21 cellular contexts compared by ENCODE assay signal in genomic region chr5:149379177-149379761, GRCh38. TPM values are rescaled to one million over a fixed set of nuclear protein-coding genes. Genes with fewer than 3 reads are reported as not detected.
A peak's percentile ranks its signal among the peaks of the same experiment; 100 is the strongest.
DNase-seq lines count a peak whose midpoint lies in the region; ATAC-seq and TF ChIP-seq lines count a peak whose summit lies in the region.
"Had no signal": no experiment of that assay in that cellular context is flagged by ENCODE, and none has a peak within 500 bp of the region (broad histone marks: within the 10 kb centered on the region; RNA-seq: fewer than 3 reads in every experiment).

A gene with protein sequence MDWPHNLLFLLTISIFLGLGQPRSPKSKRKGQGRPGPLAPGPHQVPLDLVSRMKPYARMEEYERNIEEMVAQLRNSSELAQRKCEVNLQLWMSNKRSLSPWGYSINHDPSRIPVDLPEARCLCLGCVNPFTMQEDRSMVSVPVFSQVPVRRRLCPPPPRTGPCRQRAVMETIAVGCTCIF (minus strand): TSS chr5:149379292. CDS start chr5:149379225, 67 bp downstream.

- H3K4me1 ChIP-seq in esophagus muscularis mucosa (peaks cover 36 to 70% (median 67%) of the 10 kb centered on the region in 4 donors), tibial nerve (peaks cover 0 to 49% (median 5%) of the 10 kb centered on the region in 4 donors)
- H3K4me1 ChIP-seq: BLaER1 had no signal

- H3K36me3 ChIP-seq in esophagus muscularis mucosa (no peaks in the 10 kb centered on the region), tibial nerve (peaks cover 0 to 4% (median 0%) of the 10 kb centered on the region in 3 donors)
- H3K36me3 ChIP-seq: BLaER1 had no signal

- H3K4me3 ChIP-seq in esophagus muscularis mucosa (peak within 1 kb of the TSS; percentile 6 to 55 (median 10)), tibial nerve (peak within 1 kb of the TSS in 1 of 4 donors; percentile 17)
- H3K4me3 ChIP-seq: BLaER1 had no signal

- no peak within 1 kb of the TSS for H3K4me3 Mint-ChIP-seq in T-helper 2 cell treated with Interferon-gamma antibody and Interleukin-4, amounts not matched to agents 5 μg/mL and 100 μg/mL, for 36 hours
- no peak within 1 kb of the TSS for H3K4me3 Mint-ChIP-seq in osteocyte (ENCODE audit: unreplicated experiment)
- H3K4me3 Mint-ChIP-seq in activated naive CD4-positive, alpha-beta T cell treated with anti-CD3 and anti-CD28 coated beads, Interleukin-2, amount 10 ng/mL, durations not matched to agents 7 days and 5 days: no peak within 1 kb of the TSS
- no peak within 1 kb of the TSS for H3K4me3 Mint-ChIP-seq in natural killer cell treated with Interleukin-12 subunit alpha and Interleukin-12 subunit beta and Interleukin-15 and Interleukin-18, amount 100 ng/mL, for 72 hours
- H3K4me3 Mint-ChIP-seq: naive thymus-derived CD8-positive, alpha-beta T cell had no signal

- 76% methylated on average over 9 of the region's 22 CpGs for WGBS in esophagus muscularis mucosa
- 58% methylated on average over 21 to 22 of the region's 22 CpGs for WGBS in tibial nerve, 2 donors

- no peaks in the 10 kb centered on the region for H3K9me3 Mint-ChIP-seq in T-helper 2 cell treated with Interferon-gamma antibody and Interleukin-4, amounts not matched to agents 5 μg/mL and 100 μg/mL, for 36 hours
- no peaks in the 10 kb centered on the region for H3K9me3 Mint-ChIP-seq in osteocyte (ENCODE audit: unreplicated experiment)
- no peaks in the 10 kb centered on the region for H3K9me3 Mint-ChIP-seq in activated naive CD4-positive, alpha-beta T cell treated with anti-CD3 and anti-CD28 coated beads, Interleukin-2, amount 10 ng/mL, durations not matched to agents 7 days and 5 days
- no peaks in the 10 kb centered on the region for H3K9me3 Mint-ChIP-seq in natural killer cell treated with Interleukin-12 subunit alpha and Interleukin-12 subunit beta and Interleukin-15 and Interleukin-18, amount 100 ng/mL, for 72 hours
- H3K9me3 Mint-ChIP-seq: naive thymus-derived CD8-positive, alpha-beta T cell had no signal

- no peak for TF ChIP-seq EP300 in esophagus muscularis mucosa (IDR thresholded peaks at IDR 0.05)
- TF ChIP-seq EP300 in tibial nerve (IDR thresholded peaks at IDR 0.05): no peak

- intact Hi-C loops in esophagus muscularis mucosa (cut with DNase I): no loop called here

- peak within 1 kb of the TSS; percentile 92 to 97 (median 96) for H3K27ac ChIP-seq in esophagus muscularis mucosa (replicated peaks in 1 of 4)
- H3K27ac ChIP-seq in tibial nerve: peak within 1 kb of the TSS; percentile 16 to 83 (median 66)
- H3K27ac ChIP-seq: BLaER1 had no signal

- peak within 1 kb of the TSS; percentile 31 for H3K27ac Mint-ChIP-seq in T-helper 2 cell treated with Interferon-gamma antibody and Interleukin-4, amounts not matched to agents 5 μg/mL and 100 μg/mL, for 36 hours
- H3K27ac Mint-ChIP-seq in osteocyte (ENCODE audit: unreplicated experiment): peak within 1 kb of the TSS; percentile 18
- H3K27ac Mint-ChIP-seq in activated naive CD4-positive, alpha-beta T cell treated with anti-CD3 and anti-CD28 coated beads, Interleukin-2, amount 10 ng/mL, durations not matched to agents 7 days and 5 days: no peak within 1 kb of the TSS
- H3K27ac Mint-ChIP-seq in natural killer cell treated with Interleukin-12 subunit alpha and Interleukin-12 subunit beta and Interleukin-15 and Interleukin-18, amount 100 ng/mL, for 72 hours: no peak within 1 kb of the TSS

- H3K27me3 ChIP-seq in esophagus muscularis mucosa (no peaks in the 10 kb centered on the region), tibial nerve (no peaks in the 10 kb centered on the region)
- H3K27me3 ChIP-seq: BLaER1 had no signal

- no peaks in the 10 kb centered on the region for H3K9me3 ChIP-seq in esophagus muscularis mucosa
- H3K9me3 ChIP-seq in tibial nerve: no peaks in the 10 kb centered on the region
- H3K9me3 ChIP-seq: BLaER1 had no signal

- TF ChIP-seq CTCF in esophagus muscularis mucosa (IDR thresholded peaks at IDR 0.05): no peak
- no peak for TF ChIP-seq CTCF in osteocyte (IDR thresholded peaks at IDR 0.05)
- no peak for TF ChIP-seq CTCF in tibial nerve (IDR thresholded peaks at IDR 0.05)

- no peaks in the 10 kb centered on the region for H3K4me1 Mint-ChIP-seq in T-helper 2 cell treated with Interferon-gamma antibody and Interleukin-4, amounts not matched to agents 5 μg/mL and 100 μg/mL, for 36 hours (ENCODE audit: low read depth)
- H3K4me1 Mint-ChIP-seq in osteocyte (ENCODE audit: unreplicated experiment): peaks cover 40% of the 10 kb centered on the region
- no peaks in the 10 kb centered on the region for H3K4me1 Mint-ChIP-seq in activated naive CD4-positive, alpha-beta T cell treated with anti-CD3 and anti-CD28 coated beads, Interleukin-2, amount 10 ng/mL, durations not matched to agents 7 days and 5 days
- peaks cover 0 to 3% of the 10 kb centered on the region in 2 donors for H3K4me1 Mint-ChIP-seq in natural killer cell treated with Interleukin-12 subunit alpha and Interleukin-12 subunit beta and Interleukin-15 and Interleukin-18, amount 100 ng/mL, for 72 hours (ENCODE audit: low read depth in 2 of 2)

- H3K36me3 Mint-ChIP-seq in T-helper 2 cell treated with Interferon-gamma antibody and Interleukin-4, amounts not matched to agents 5 μg/mL and 100 μg/mL, for 36 hours (ENCODE audit: low read depth): no peaks in the 10 kb centered on the region
- H3K36me3 Mint-ChIP-seq in osteocyte (ENCODE audit: unreplicated experiment): no peaks in the 10 kb centered on the region
- no peaks in the 10 kb centered on the region for H3K36me3 Mint-ChIP-seq in activated naive CD4-positive, alpha-beta T cell treated with anti-CD3 and anti-CD28 coated beads, Interleukin-2, amount 10 ng/mL, durations not matched to agents 7 days and 5 days
- no peaks in the 10 kb centered on the region for H3K36me3 Mint-ChIP-seq in natural killer cell treated with Interleukin-12 subunit alpha and Interleukin-12 subunit beta and Interleukin-15 and Interleukin-18, amount 100 ng/mL, for 72 hours

- no peaks in the 10 kb centered on the region for H3K27me3 Mint-ChIP-seq in T-helper 2 cell treated with Interferon-gamma antibody and Interleukin-4, amounts not matched to agents 5 μg/mL and 100 μg/mL, for 36 hours (ENCODE audit: low read depth)
- H3K27me3 Mint-ChIP-seq in osteocyte (ENCODE audit: unreplicated experiment): no peaks in the 10 kb centered on the region
- peaks cover 9% of the 10 kb centered on the region for H3K27me3 Mint-ChIP-seq in activated naive CD4-positive, alpha-beta T cell treated with anti-CD3 and anti-CD28 coated beads, Interleukin-2, amount 10 ng/mL, durations not matched to agents 7 days and 5 days
- H3K27me3 Mint-ChIP-seq in natural killer cell treated with Interleukin-12 subunit alpha and Interleukin-12 subunit beta and Interleukin-15 and Interleukin-18, amount 100 ng/mL, for 72 hours: peaks cover 0 to 2% of the 10 kb centered on the region in 2 donors

- ATAC-seq in natural killer cell treated with Interleukin-12 subunit alpha and Interleukin-12 subunit beta and Interleukin-15 and Interleukin-18, amount 100 ng/mL, for 72 hours: no peak
- ATAC-seq: naive thymus-derived CD8-positive, alpha-beta T cell; Right ventricle myocardium inferior had no signal

- TF ChIP-seq POLR2A in esophagus muscularis mucosa (IDR thresholded peaks at IDR 0.05; ENCODE audit: low read depth): no peak
- peak in 1 of 2 donors; percentile 5 for TF ChIP-seq POLR2A in tibial nerve (IDR thresholded peaks at IDR 0.05)

- DNase-seq in T-helper 2 cell treated with Interferon-gamma antibody and Interleukin-4, amounts not matched to agents 5 μg/mL and 100 μg/mL, for 36 hours (ENCODE audit: low spot score): no peak
- no peak for DNase-seq in T-helper 2 cell
- no peak for DNase-seq in esophagus muscularis mucosa (ENCODE audit: extremely low spot score)
- no peak for DNase-seq in osteocyte (ENCODE audit: extremely low spot score, unreplicated experiment)
- DNase-seq in tibial nerve (ENCODE audit: low spot score in 2 of 2): no peak
- no peak for DNase-seq in stimulated activated naive CD4-positive, alpha-beta T cell (lab: John Stamatoyannopoulos, UW)
- DNase-seq in activated naive CD4-positive, alpha-beta T cell treated with anti-CD3 and anti-CD28 coated beads, Interleukin-2, amount 10 ng/mL, durations not matched to agents 7 days and 5 days: no peak
- no peak for DNase-seq in natural killer cell treated with Interleukin-12 subunit alpha and Interleukin-12 subunit beta and Interleukin-15 and Interleukin-18, amount 100 ng/mL, for 72 hours (ENCODE audit: low spot score)
- DNase-seq: activated CD4-positive, CD25-positive, alpha-beta regulatory T cell; activated CD8-positive, alpha-beta memory T cell treated with anti-CD3 and anti-CD28 coated beads for 24 hours; cortex of kidney; GF-D8; naive thymus-derived CD8-positive, alpha-beta T cell; NCI-H1930; retina had no signal

- CTCF ChIA-PET in activated naive CD4-positive, alpha-beta T cell treated with anti-CD3 and anti-CD28 coated beads, Interleukin-2, amount 10 ng/mL, durations not matched to agents 7 days and 5 days (lab: Charles Lee): interaction anchor here (1.1 to 8.4 kb wide), 6 partner anchors 11 to 239 kb away, joined by 3 to 95 read pairs (median 30); no protein-coding TSS in a partner anchor

RNA-seq across cellular contexts. Expression of the gene that starts here (rescaled TPM):
- total RNA-seq in esophagus muscularis mucosa (10 to 100 TPM in 2 of 4 donors, 1 to 10 TPM in 2; 2.5 to 20.3 (median 8.0) TPM), osteocyte (not detected in 2 replicates), tibial nerve (100 to 1,000 TPM in 1 of 4 donors, 10 to 100 TPM in 3; 22.8 to 109 (median 80.7) TPM)
- total RNA-seq in natural killer cell treated with Interleukin-12 subunit alpha and Interleukin-12 subunit beta and Interleukin-15 and Interleukin-18, amount 100 ng/mL, for 72 hours: not detected
- total RNA-seq: A172; endothelial cell of umbilical vein; naive thymus-derived CD8-positive, alpha-beta T cell; Right ventricle myocardium inferior; T-helper 1 cell treated with Interleukin-12 subunit alpha and Interleukin-12 subunit beta and Interleukin-4 antibody, amounts not matched to agents 30 ng/mL and 1 ng/mL, for 36 hours; temporal lobe had no signal

Comparison
In these comparisons a context has a peak if more than half of its experiments do, and no peak if none do; other contexts are left out.
1. H3K27ac Mint-ChIP-seq: peak in T-helper 2 cell treated with Interferon-gamma antibody and Interleukin-4, amounts not matched to agents 5 μg/mL and 100 μg/mL, for 36 hours (single experiment) and osteocyte (single experiment); none in activated naive CD4-positive, alpha-beta T cell treated with anti-CD3 and anti-CD28 coated beads, Interleukin-2, amount 10 ng/mL, durations not matched to agents 7 days and 5 days (single experiment) and natural killer cell treated with Interleukin-12 subunit alpha and Interleukin-12 subunit beta and Interleukin-15 and Interleukin-18, amount 100 ng/mL, for 72 hours (0 of 2).